1 cellular context compared by ENCODE assay signal in the genomic region with DNA sequence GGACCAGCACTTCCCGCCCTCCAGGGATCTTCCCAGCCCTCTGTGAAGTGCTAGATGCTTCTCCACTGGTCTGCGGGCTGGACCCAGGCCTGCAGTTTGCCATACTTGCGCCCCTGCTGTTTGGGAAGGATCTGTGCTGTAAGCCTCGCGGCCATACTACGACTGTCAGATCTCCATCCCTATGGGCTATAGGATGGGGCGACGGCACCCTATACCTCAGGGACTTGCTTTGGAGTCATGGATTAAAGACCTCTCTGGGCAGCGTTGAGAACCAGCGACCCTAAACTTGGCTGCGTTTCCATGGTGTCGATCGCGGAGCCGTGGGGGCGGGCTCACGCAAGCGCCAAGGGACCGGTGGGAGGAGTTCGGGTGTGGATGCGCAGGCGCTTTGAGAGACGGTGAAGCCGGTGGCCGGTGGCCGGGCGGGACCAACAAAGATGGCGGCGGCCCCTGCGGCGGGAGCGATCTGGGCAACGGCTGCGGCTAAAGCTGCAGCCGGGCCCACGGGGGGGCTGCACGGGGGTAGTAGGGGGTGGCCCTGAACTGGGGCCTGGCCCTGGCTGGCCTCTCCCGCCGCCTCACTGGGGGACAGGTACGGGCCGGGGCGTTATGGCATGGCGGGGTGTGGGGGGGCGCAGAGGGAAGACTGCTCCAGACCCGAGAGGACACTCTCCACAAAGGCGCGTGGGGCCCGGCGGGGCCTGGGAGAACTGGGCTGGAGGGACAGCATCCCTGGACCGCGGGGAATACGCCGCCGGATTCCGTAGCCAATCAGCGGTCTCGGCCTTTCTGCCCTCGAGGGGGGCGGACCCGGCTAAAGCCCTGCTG.
TF ChIP-seq lines count a peak whose summit lies in the region.

A gene with protein sequence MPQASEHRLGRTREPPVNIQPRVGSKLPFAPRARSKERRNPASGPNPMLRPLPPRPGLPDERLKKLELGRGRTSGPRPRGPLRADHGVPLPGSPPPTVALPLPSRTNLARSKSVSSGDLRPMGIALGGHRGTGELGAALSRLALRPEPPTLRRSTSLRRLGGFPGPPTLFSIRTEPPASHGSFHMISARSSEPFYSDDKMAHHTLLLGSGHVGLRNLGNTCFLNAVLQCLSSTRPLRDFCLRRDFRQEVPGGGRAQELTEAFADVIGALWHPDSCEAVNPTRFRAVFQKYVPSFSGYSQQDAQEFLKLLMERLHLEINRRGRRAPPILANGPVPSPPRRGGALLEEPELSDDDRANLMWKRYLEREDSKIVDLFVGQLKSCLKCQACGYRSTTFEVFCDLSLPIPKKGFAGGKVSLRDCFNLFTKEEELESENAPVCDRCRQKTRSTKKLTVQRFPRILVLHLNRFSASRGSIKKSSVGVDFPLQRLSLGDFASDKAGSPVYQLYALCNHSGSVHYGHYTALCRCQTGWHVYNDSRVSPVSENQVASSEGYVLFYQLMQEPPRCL (plus strand): TSS at position 414 of the 828 bp plus-strand sequence. CDS start 1,141 bp downstream, outside the sequence.

TF ChIP-seq in HepG2, 621 proteins besides CTCF, POLR2A, EP300 and RAD21 (continued from another document and continues in another):
- TF ChIP-seq ZNF646 (CRISPR knock-in tag; IDR thresholded peaks at IDR 0.05), result no peak
- no peak for TF ChIP-seq CBX5 (CRISPR knock-in tag; IDR thresholded peaks at IDR 0.05; ENCODE audit: borderline replicate concordance)
- TF ChIP-seq KLF9 (CRISPR knock-in tag; IDR thresholded peaks at IDR 0.05; ENCODE audit: low read depth), result no peak
- TF ChIP-seq, protein P1, sequence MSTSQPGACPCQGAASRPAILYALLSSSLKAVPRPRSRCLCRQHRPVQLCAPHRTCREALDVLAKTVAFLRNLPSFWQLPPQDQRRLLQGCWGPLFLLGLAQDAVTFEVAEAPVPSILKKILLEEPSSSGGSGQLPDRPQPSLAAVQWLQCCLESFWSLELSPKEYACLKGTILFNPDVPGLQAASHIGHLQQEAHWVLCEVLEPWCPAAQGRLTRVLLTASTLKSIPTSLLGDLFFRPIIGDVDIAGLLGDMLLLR (CRISPR knock-in tag; IDR thresholded peaks at IDR 0.05), result no peak
- TF ChIP-seq, protein P2, sequence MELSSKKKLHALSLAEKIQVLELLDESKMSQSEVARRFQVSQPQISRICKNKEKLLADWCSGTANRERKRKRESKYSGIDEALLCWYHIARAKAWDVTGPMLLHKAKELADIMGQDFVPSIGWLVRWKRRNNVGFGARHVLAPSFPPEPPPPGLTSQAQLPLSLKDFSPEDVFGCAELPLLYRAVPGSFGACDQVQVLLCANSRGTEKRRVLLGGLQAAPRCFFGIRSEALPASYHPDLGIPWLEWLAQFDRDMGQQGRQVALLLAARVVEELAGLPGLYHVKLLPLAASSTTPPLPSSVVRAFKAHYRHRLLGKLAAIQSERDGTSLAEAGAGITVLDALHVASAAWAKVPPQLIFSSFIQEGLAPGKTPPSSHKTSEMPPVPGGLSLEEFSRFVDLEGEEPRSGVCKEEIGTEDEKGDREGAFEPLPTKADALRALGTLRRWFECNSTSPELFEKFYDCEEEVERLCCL (CRISPR knock-in tag; IDR thresholded peaks at IDR 0.05; ENCODE audit: borderline replicate concordance), result no peak
- TF ChIP-seq PREB (CRISPR knock-in tag; IDR thresholded peaks at IDR 0.05), result no peak
- TF ChIP-seq ATF5 (CRISPR knock-in tag; IDR thresholded peaks at IDR 0.05; ENCODE audit: low read depth), result no peak
- no peak for TF ChIP-seq ZNF629 (CRISPR knock-in tag; conservative IDR thresholded peaks at IDR 0.05)
- no peak for TF ChIP-seq ZMYM2 (CRISPR knock-in tag; IDR thresholded peaks at IDR 0.05)
- no peak for TF ChIP-seq CCDC6 (CRISPR knock-in tag; IDR thresholded peaks at IDR 0.05)
- no peak for TF ChIP-seq ZNF160 (CRISPR knock-in tag; IDR thresholded peaks at IDR 0.05)
- TF ChIP-seq ZFP41 (CRISPR knock-in tag; IDR thresholded peaks at IDR 0.05; ENCODE audit: borderline replicate concordance), result no peak
- TF ChIP-seq HHEX (CRISPR knock-in tag; IDR thresholded peaks at IDR 0.05), result no peak
- TF ChIP-seq TARDBP (CRISPR knock-in tag; IDR thresholded peaks at IDR 0.05), result no peak
- no peak for TF ChIP-seq ZNF207 (IDR thresholded peaks at IDR 0.05; ENCODE audit: borderline replicate concordance)
- TF ChIP-seq, protein P3, sequence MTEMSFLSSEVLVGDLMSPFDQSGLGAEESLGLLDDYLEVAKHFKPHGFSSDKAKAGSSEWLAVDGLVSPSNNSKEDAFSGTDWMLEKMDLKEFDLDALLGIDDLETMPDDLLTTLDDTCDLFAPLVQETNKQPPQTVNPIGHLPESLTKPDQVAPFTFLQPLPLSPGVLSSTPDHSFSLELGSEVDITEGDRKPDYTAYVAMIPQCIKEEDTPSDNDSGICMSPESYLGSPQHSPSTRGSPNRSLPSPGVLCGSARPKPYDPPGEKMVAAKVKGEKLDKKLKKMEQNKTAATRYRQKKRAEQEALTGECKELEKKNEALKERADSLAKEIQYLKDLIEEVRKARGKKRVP (CRISPR knock-in tag; IDR thresholded peaks at IDR 0.05), result no peak
- TF ChIP-seq GABPA (IDR thresholded peaks at IDR 0.05; ENCODE audit: low read depth, low read length), result no peak
- TF ChIP-seq GABPA (CRISPR knock-in tag; IDR thresholded peaks at IDR 0.05; ENCODE audit: low read depth), result peak; percentile 54; the same call in 1 of the 2 replicates
- TF ChIP-seq, protein P4, sequence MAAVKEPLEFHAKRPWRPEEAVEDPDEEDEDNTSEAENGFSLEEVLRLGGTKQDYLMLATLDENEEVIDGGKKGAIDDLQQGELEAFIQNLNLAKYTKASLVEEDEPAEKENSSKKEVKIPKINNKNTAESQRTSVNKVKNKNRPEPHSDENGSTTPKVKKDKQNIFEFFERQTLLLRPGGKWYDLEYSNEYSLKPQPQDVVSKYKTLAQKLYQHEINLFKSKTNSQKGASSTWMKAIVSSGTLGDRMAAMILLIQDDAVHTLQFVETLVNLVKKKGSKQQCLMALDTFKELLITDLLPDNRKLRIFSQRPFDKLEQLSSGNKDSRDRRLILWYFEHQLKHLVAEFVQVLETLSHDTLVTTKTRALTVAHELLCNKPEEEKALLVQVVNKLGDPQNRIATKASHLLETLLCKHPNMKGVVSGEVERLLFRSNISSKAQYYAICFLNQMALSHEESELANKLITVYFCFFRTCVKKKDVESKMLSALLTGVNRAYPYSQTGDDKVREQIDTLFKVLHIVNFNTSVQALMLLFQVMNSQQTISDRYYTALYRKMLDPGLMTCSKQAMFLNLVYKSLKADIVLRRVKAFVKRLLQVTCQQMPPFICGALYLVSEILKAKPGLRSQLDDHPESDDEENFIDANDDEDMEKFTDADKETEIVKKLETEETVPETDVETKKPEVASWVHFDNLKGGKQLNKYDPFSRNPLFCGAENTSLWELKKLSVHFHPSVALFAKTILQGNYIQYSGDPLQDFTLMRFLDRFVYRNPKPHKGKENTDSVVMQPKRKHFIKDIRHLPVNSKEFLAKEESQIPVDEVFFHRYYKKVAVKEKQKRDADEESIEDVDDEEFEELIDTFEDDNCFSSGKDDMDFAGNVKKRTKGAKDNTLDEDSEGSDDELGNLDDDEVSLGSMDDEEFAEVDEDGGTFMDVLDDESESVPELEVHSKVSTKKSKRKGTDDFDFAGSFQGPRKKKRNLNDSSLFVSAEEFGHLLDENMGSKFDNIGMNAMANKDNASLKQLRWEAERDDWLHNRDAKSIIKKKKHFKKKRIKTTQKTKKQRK (IDR thresholded peaks at IDR 0.05; ENCODE audit: low read length), result no peak
- TF ChIP-seq ZKSCAN5 (CRISPR knock-in tag; IDR thresholded peaks at IDR 0.05), result no peak
- TF ChIP-seq MIXL1 (CRISPR knock-in tag; IDR thresholded peaks at IDR 0.05), result no peak
- TF ChIP-seq NFIC (IDR thresholded peaks at IDR 0.05; ENCODE audit: low read length), result no peak
- TF ChIP-seq SRSF1 (optimal IDR thresholded peaks at IDR 0.05; ENCODE audit: low read depth, low read length), result no peak
- TF ChIP-seq KLF6 (CRISPR knock-in tag; IDR thresholded peaks at IDR 0.05), result 0 out of 2 replicates have a peak, but pooled peaks have one; percentile 41
- peak; percentile 8; the same call in 1 of the 2 replicates for TF ChIP-seq ZNF605 (CRISPR knock-in tag; IDR thresholded peaks at IDR 0.05)
- TF ChIP-seq ZFP37 (CRISPR knock-in tag; IDR thresholded peaks at IDR 0.05; ENCODE audit: borderline replicate concordance), result no peak
- peak; percentile 37; the same call in 1 of the 2 replicates for TF ChIP-seq KMT2B (CRISPR knock-in tag; IDR thresholded peaks at IDR 0.05)
- no peak for TF ChIP-seq TFE3 (CRISPR knock-in tag; IDR thresholded peaks at IDR 0.05)
- no peak for TF ChIP-seq ZNF343 (CRISPR knock-in tag; IDR thresholded peaks at IDR 0.05)
- no peak for TF ChIP-seq DDIT3 (CRISPR knock-in tag; IDR thresholded peaks at IDR 0.05)
- TF ChIP-seq ZNF572 (CRISPR knock-in tag; IDR thresholded peaks at IDR 0.05), result no peak
- peak; percentile 83 for TF ChIP-seq PHF8 (CRISPR knock-in tag; IDR thresholded peaks at IDR 0.05)
- peak; percentile 55 for TF ChIP-seq TBX2 (CRISPR knock-in tag; IDR thresholded peaks at IDR 0.05; ENCODE audit: borderline replicate concordance)
